Comparison of ENCODE assay signal across 8 cellular contexts in the genomic region with DNA sequence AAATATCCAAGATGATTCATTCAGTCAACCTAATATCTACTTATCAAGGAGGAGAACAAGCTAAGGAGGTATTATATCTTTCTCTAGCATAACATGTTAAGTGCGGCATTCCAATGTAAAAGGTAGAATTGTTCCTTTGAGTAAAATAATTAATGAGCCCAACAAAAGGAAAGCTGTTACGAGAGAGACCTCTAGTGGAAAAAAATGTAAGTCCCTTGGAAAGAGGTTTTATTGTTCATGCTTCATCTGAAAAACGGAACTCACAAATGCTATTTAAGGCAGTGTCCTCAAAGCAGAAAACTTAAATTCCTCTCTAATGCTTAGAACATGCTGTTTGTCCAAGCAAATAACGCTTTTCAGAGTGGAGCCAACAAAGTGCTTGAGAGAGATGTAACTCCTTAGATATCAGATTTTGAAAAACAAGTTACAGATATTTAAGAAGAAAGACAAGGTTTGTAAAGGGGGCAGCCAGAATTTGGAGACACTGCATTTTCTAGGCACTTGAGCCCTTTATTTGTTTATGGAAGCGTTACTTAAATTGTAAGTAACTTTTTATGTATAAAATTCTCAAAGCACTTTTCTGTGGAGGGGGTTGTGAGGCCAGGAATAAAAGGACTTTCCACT.
DNase-seq lines count a peak whose midpoint lies in the region; ATAC-seq and TF ChIP-seq lines count a peak whose summit lies in the region.

No MANE protein-coding gene starts in this region.

- no peak overlapping the region for H3K4me3 ChIP-seq in cardiac fibroblast (replicated peaks in 1 of 2; ENCODE audit: low read depth in 2 of 2, low read length in 2 of 2)

- TF ChIP-seq CTCF in cardiac fibroblast (IDR thresholded peaks at IDR 0.05; ENCODE audit: low read depth, low read length): peak; percentile 46

- ATAC-seq in HG02870 (IDR thresholded peaks at IDR 0.05; ENCODE audit: unreplicated experiment): peak; percentile 69

- DNase-seq in NCI-H2029 treated with DMSO at 0.1 percent for 48 hours (lab: John Stamatoyannopoulos, UW): peak; percentile 53
- DNase-seq in NCI-H2029 (lab: John Stamatoyannopoulos, UW): no peak
- peak; percentile 93 for DNase-seq in NCI-H69 (lab: John Stamatoyannopoulos, UW)
- DNase-seq in cardiac fibroblast (ENCODE audit: low read depth in 2 of 2): peak; percentile 49 to 52
- peak; percentile 55 for DNase-seq in myocyte (ENCODE audit: low read depth)
- no peak for DNase-seq in activated T-cell treated with anti-CD3 and anti-CD28 coated beads, Interleukin-2, amount 50 U/mL, for 1 hour
- DNase-seq in stimulated activated CD4-positive, alpha-beta T cell treated with anti-CD3 and anti-CD28 coated beads, Interleukin-1b, Interleukin-23, amount 100 ng/mL, for 48 hours: no peak

Comparison
In these comparisons a context has a peak if more than half of its experiments do, and no peak if none do; other contexts are left out.
1. DNase-seq: peak in NCI-H2029 treated with DMSO at 0.1 percent for 48 hours (single experiment), NCI-H69 (single experiment), cardiac fibroblast (2 of 2) and myocyte (single experiment); none in NCI-H2029 (single experiment), activated T-cell treated with anti-CD3 and anti-CD28 coated beads, Interleukin-2, amount 50 U/mL, for 1 hour (single experiment) and stimulated activated CD4-positive, alpha-beta T cell treated with anti-CD3 and anti-CD28 coated beads, Interleukin-1b, Interleukin-23, amount 100 ng/mL, for 48 hours (single experiment).